In the genomic region with DNA sequence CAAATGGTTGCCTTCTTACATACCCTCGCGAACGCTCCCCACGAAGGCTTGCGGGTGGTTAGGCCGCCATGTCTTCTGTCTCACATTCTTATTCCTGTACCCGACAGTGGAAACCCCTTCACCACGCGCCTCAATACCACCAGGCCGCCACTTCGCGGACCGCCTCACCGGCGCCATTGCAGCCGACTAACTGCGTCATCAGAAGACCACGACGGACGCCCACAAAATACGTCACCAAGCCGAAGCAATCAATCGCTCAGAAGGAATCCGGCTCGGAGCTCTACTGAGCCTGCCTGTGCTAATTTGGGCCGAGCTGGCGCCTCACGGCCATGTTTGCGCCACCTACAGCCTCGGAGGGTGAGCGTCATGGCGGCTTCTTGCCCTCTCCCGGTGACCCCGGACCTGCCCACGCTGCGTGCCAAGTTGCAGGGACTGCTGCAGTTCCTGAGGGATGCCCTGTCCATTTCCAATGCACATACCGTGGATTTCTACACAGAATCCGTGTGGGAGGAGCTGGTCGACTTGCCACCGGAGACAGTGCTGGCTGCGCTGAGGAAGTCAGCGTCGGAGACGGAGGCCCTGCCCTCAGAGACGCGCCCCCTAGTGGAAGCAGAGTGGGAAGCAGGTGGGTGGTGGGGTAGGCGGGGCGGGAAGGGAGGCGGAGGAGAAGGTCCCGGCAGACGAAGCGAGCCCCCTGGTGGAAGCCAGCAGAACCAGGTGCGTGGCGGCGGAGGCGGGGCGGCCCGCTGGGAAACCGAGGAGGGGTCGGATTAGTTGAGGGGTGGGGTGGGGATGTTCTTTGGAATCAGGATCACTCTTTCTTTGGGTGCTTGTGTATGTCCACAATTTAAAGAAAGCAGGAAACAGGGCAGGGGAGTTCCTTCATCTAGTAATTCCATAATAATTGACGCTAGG, we compare ENCODE assay signal across 1 cellular context.
TF ChIP-seq lines count a peak whose summit lies in the region.

A gene with protein sequence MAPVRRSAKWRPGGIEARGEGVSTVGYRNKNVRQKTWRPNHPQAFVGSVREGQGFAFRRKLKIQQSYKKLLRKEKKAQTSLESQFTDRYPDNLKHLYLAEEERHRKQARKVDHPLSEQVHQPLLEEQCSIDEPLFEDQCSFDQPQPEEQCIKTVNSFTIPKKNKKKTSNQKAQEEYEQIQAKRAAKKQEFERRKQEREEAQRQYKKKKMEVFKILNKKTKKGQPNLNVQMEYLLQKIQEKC (minus strand): TSS at position 188 of the 915 bp plus-strand sequence. CDS start 11 bp downstream, at position 177.
Gene METTL25 (plus strand): TSS at position 330 of the 915 bp plus-strand sequence. CDS start 37 bp downstream, at position 367.

TF ChIP-seq in WTC11, 78 proteins besides CTCF, POLR2A, EP300 and RAD21 (continued from another document):
- TF ChIP-seq, protein P1, sequence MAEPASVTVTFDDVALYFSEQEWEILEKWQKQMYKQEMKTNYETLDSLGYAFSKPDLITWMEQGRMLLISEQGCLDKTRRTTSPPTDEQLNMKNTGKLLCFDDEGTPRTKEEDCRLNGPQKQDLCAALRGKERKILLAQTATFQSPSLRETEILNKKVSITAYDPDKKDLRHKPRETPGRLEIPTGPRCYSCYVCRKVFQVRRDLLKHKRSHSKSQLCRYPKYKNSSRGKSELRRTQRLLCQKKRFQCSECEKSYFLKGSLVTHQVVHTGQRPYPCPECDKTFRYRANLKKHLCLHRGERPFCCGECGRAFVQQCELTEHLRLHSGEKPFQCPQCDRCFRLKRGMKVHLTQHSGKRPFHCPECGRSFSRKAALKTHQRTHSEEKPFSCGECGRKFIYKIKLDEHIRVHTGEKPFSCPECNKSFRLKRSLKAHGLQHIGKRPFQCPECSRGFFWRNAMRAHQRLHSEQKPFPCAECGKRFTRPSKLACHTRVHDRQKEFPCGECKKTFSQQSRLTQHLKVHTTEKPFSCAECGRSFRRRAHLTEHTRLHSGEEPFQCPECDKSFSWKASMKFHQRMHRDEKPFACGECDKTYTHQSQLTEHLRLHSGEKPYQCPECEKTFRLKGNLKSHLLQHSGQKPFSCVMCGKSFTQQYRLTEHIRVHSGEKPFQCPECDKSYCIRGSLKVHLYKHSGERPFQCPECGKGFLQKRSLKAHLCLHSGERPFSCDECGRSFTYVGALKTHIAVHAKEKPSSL (CRISPR knock-in tag; conservative IDR thresholded peaks at IDR 0.05): no peak
- TF ChIP-seq NR2C2 (CRISPR knock-in tag; IDR thresholded peaks at IDR 0.05) (no peak), ETV6 (CRISPR knock-in tag; IDR thresholded peaks at IDR 0.05) (peak; percentile 87), ZNF219 (CRISPR knock-in tag; IDR thresholded peaks at IDR 0.05; ENCODE audit: borderline replicate concordance) (0 out of 2 replicates have a peak, but pooled peaks have one; percentile 44), HMGA2 (CRISPR knock-in tag; IDR thresholded peaks at IDR 0.05) (0 out of 2 replicates have a peak, but pooled peaks have one; percentile 16), JUN (CRISPR knock-in tag; IDR thresholded peaks at IDR 0.05) (peak; percentile 83), SMAD3 (CRISPR knock-in tag; IDR thresholded peaks at IDR 0.05; ENCODE audit: borderline replicate concordance) (0 out of 2 replicates have a peak, but pooled peaks have one; percentile 24), RELA (CRISPR knock-in tag; IDR thresholded peaks at IDR 0.05; ENCODE audit: borderline replicate concordance) (no peak), ATF2 (CRISPR knock-in tag; IDR thresholded peaks at IDR 0.05; ENCODE audit: borderline replicate concordance, low read depth) (no peak), JAZF1 (CRISPR knock-in tag; IDR thresholded peaks at IDR 0.05) (no peak), FOXP1 (CRISPR knock-in tag; IDR thresholded peaks at IDR 0.05; ENCODE audit: borderline replicate concordance) (peak; percentile 78; the same call in 1 of the 2 replicates), PRRX2 (CRISPR knock-in tag; IDR thresholded peaks at IDR 0.05) (0 out of 2 replicates have a peak, but pooled peaks have one; percentile 68), TEAD1 (CRISPR knock-in tag; IDR thresholded peaks at IDR 0.05) (peak; percentile 98), E2F4 (CRISPR knock-in tag; IDR thresholded peaks at IDR 0.05; ENCODE audit: borderline replicate concordance, low read depth) (no peak), SMAD4 (CRISPR knock-in tag; IDR thresholded peaks at IDR 0.05) (0 out of 2 replicates have a peak, but pooled peaks have one; percentile 33), FOXK1 (CRISPR knock-in tag; IDR thresholded peaks at IDR 0.05) (peak; percentile 91; the same call in 1 of the 2 replicates), ZNF138 (CRISPR knock-in tag; conservative IDR thresholded peaks at IDR 0.05) (no peak; the same call in 1 of the 2 replicates), SP1 (CRISPR knock-in tag; conservative IDR thresholded peaks at IDR 0.05) (peak; percentile 90), ZSCAN18 (CRISPR knock-in tag; IDR thresholded peaks at IDR 0.05) (no peak)
- TF ChIP-seq, protein P2, sequence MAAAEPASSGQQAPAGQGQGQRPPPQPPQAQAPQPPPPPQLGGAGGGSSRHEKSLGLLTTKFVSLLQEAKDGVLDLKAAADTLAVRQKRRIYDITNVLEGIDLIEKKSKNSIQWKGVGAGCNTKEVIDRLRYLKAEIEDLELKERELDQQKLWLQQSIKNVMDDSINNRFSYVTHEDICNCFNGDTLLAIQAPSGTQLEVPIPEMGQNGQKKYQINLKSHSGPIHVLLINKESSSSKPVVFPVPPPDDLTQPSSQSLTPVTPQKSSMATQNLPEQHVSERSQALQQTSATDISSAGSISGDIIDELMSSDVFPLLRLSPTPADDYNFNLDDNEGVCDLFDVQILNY (CRISPR knock-in tag; IDR thresholded peaks at IDR 0.05): peak; percentile 60; the same call in 1 of the 2 replicates
- TF ChIP-seq, protein P3, sequence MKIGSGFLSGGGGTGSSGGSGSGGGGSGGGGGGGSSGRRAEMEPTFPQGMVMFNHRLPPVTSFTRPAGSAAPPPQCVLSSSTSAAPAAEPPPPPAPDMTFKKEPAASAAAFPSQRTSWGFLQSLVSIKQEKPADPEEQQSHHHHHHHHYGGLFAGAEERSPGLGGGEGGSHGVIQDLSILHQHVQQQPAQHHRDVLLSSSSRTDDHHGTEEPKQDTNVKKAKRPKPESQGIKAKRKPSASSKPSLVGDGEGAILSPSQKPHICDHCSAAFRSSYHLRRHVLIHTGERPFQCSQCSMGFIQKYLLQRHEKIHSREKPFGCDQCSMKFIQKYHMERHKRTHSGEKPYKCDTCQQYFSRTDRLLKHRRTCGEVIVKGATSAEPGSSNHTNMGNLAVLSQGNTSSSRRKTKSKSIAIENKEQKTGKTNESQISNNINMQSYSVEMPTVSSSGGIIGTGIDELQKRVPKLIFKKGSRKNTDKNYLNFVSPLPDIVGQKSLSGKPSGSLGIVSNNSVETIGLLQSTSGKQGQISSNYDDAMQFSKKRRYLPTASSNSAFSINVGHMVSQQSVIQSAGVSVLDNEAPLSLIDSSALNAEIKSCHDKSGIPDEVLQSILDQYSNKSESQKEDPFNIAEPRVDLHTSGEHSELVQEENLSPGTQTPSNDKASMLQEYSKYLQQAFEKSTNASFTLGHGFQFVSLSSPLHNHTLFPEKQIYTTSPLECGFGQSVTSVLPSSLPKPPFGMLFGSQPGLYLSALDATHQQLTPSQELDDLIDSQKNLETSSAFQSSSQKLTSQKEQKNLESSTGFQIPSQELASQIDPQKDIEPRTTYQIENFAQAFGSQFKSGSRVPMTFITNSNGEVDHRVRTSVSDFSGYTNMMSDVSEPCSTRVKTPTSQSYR (CRISPR knock-in tag; IDR thresholded peaks at IDR 0.05): peak; percentile 61; the same call in 1 of the 2 replicates
- TF ChIP-seq, protein P4, sequence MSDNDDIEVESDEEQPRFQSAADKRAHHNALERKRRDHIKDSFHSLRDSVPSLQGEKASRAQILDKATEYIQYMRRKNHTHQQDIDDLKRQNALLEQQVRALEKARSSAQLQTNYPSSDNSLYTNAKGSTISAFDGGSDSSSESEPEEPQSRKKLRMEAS (CRISPR knock-in tag; IDR thresholded peaks at IDR 0.05): peak; percentile 92
- TF ChIP-seq, protein P5, sequence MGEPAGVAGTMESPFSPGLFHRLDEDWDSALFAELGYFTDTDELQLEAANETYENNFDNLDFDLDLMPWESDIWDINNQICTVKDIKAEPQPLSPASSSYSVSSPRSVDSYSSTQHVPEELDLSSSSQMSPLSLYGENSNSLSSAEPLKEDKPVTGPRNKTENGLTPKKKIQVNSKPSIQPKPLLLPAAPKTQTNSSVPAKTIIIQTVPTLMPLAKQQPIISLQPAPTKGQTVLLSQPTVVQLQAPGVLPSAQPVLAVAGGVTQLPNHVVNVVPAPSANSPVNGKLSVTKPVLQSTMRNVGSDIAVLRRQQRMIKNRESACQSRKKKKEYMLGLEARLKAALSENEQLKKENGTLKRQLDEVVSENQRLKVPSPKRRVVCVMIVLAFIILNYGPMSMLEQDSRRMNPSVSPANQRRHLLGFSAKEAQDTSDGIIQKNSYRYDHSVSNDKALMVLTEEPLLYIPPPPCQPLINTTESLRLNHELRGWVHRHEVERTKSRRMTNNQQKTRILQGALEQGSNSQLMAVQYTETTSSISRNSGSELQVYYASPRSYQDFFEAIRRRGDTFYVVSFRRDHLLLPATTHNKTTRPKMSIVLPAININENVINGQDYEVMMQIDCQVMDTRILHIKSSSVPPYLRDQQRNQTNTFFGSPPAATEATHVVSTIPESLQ (CRISPR knock-in tag; IDR thresholded peaks at IDR 0.05): no peak
- TF ChIP-seq, protein P6, sequence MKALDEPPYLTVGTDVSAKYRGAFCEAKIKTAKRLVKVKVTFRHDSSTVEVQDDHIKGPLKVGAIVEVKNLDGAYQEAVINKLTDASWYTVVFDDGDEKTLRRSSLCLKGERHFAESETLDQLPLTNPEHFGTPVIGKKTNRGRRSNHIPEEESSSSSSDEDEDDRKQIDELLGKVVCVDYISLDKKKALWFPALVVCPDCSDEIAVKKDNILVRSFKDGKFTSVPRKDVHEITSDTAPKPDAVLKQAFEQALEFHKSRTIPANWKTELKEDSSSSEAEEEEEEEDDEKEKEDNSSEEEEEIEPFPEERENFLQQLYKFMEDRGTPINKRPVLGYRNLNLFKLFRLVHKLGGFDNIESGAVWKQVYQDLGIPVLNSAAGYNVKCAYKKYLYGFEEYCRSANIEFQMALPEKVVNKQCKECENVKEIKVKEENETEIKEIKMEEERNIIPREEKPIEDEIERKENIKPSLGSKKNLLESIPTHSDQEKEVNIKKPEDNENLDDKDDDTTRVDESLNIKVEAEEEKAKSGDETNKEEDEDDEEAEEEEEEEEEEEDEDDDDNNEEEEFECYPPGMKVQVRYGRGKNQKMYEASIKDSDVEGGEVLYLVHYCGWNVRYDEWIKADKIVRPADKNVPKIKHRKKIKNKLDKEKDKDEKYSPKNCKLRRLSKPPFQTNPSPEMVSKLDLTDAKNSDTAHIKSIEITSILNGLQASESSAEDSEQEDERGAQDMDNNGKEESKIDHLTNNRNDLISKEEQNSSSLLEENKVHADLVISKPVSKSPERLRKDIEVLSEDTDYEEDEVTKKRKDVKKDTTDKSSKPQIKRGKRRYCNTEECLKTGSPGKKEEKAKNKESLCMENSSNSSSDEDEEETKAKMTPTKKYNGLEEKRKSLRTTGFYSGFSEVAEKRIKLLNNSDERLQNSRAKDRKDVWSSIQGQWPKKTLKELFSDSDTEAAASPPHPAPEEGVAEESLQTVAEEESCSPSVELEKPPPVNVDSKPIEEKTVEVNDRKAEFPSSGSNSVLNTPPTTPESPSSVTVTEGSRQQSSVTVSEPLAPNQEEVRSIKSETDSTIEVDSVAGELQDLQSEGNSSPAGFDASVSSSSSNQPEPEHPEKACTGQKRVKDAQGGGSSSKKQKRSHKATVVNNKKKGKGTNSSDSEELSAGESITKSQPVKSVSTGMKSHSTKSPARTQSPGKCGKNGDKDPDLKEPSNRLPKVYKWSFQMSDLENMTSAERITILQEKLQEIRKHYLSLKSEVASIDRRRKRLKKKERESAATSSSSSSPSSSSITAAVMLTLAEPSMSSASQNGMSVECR (CRISPR knock-in tag; IDR thresholded peaks at IDR 0.05; ENCODE audit: borderline replicate concordance): peak; percentile 92; the same call in 1 of the 2 replicates
- TF ChIP-seq, protein P7, sequence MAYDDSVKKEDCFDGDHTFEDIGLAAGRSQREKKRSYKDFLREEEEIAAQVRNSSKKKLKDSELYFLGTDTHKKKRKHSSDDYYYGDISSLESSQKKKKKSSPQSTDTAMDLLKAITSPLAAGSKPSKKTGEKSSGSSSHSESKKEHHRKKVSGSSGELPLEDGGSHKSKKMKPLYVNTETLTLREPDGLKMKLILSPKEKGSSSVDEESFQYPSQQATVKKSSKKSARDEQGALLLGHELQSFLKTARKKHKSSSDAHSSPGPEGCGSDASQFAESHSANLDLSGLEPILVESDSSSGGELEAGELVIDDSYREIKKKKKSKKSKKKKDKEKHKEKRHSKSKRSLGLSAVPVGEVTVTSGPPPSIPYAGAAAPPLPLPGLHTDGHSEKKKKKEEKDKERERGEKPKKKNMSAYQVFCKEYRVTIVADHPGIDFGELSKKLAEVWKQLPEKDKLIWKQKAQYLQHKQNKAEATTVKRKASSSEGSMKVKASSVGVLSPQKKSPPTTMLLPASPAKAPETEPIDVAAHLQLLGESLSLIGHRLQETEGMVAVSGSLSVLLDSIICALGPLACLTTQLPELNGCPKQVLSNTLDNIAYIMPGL (CRISPR knock-in tag; IDR thresholded peaks at IDR 0.05): peak; percentile 98
